Comparison of ENCODE assay signal across 8 cellular contexts in the genomic region with DNA sequence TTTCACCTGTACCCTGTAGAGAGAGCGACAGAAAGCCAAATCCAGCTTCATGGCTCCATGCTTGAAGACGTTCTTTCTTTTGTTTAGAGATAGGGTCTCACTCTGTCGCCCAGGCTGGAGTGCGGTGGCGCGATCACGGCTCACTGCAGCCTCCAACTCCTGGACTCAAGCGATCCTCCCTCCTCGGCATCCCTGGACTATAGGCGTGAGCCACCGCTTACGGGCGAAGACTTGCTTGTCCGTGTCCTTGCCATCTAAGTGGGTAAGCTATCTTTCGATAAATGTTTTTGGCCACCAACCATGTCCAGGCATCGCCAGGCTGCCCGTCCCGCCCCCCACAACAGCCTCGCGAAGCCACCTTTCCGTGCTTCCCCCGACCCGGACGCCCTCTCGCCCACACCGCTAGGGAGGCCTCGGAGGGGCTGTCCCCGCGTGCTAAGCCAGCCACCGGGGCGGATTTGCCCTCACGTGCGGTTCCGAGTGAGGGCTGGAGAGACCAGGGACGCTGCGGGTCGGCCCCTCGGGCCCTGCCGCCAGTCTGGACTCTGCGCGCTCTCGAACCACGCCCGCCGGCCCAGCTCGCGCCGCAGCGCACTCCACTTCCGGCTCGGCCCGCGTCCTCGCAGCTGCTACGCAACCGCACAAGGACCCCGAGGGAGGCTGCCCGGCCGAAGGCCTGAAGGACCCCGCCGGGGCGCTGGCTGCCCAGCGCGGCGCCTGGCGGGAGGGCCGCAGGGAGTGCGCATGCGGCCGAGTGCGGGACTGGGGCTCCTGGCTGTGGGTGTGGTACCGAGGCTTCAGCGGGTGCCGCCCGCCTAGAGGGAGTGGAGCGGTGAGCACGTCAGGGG. TPM values are rescaled to one million over a fixed set of nuclear protein-coding genes. Genes with fewer than 3 reads are reported as not detected.
A peak's percentile ranks its signal among the peaks of the same experiment; 100 is the strongest.
DNase-seq lines count a peak whose midpoint lies in the region; ATAC-seq and TF ChIP-seq lines count a peak whose summit lies in the region.
"Not testable (repeated sequence)": the region's sequence is repeated elsewhere in the genome, so short reads cannot be mapped to it uniquely, and the experiment has no call there.

A gene (minus strand): TSS at position 604 of the 848 bp plus-strand sequence. CDS start 1,342 bp downstream, outside the sequence.

- H3K36me3 Mint-ChIP-seq in dendritic cell treated with granulocyte-macrophage colony-stimulating factor and Interleukin-4, amounts not matched to agents 40 ng/mL and 50 ng/mL, for 4 days (ENCODE audit: low read depth), result peaks cover 16% of the 10 kb centered on the region

- H3K27me3 ChIP-seq in left lung, result not testable (repeated sequence)

- TF ChIP-seq CTCF in left lung (IDR thresholded peaks at IDR 0.05), result not testable (repeated sequence)

- intact Hi-C loops in dendritic cell treated with granulocyte-macrophage colony-stimulating factor and Interleukin-4, amounts not matched to agents 40 ng/mL and 50 ng/mL, for 4 days (cut with micrococcal nuclease); left lung (cut with DNase I): not testable (repeated sequence)

- H3K9me3 Mint-ChIP-seq in dendritic cell treated with granulocyte-macrophage colony-stimulating factor and Interleukin-4, amounts not matched to agents 40 ng/mL and 50 ng/mL, for 4 days, result not testable (repeated sequence)

- not testable (repeated sequence) for H3K36me3 ChIP-seq in left lung

- not testable (repeated sequence) for H3K9me3 ChIP-seq in left lung

- not testable (repeated sequence) for H3K4me1 ChIP-seq in left lung

- H3K27ac Mint-ChIP-seq in dendritic cell treated with granulocyte-macrophage colony-stimulating factor and Interleukin-4, amounts not matched to agents 40 ng/mL and 50 ng/mL, for 4 days, result peak within 1 kb of the TSS; percentile 80

- H3K4me3 Mint-ChIP-seq in dendritic cell treated with granulocyte-macrophage colony-stimulating factor and Interleukin-4, amounts not matched to agents 40 ng/mL and 50 ng/mL, for 4 days, result peak within 1 kb of the TSS; percentile 85

- H3K27me3 Mint-ChIP-seq in dendritic cell treated with granulocyte-macrophage colony-stimulating factor and Interleukin-4, amounts not matched to agents 40 ng/mL and 50 ng/mL, for 4 days, result not testable (repeated sequence)

- ATAC-seq in GM19328 (IDR thresholded peaks at IDR 0.05; ENCODE audit: unreplicated experiment), result peak; percentile 91
- ATAC-seq in HG03457 (IDR thresholded peaks at IDR 0.05; ENCODE audit: unreplicated experiment), result peak; percentile 95
- peak; percentile 99 for ATAC-seq in left lung

- H3K4me3 ChIP-seq in left lung, result peak within 1 kb of the TSS; percentile 38 to 52

- DNase-seq in C1 segment of cervical spinal cord (lab: John Stamatoyannopoulos, UW) (peak in 13 of 14 donors; percentile 49 to 87 (median 75)), NCI-H748 (lab: John Stamatoyannopoulos, UW; ENCODE audit: unreplicated experiment) (peak; percentile 90), left lung (peak; percentile 92 to 98)
- peak; percentile 76 to 81 for DNase-seq in activated CD4-positive, alpha-beta T cell treated with anti-CD3 and anti-CD28 coated beads, Interleukin-2, amount 50 U/mL, for 24 hours (ENCODE audit: low read depth in 1 of 2, low spot score in 1 of 2)
- DNase-seq in stimulated activated CD4-positive, alpha-beta T cell treated with anti-CD3 and anti-CD28 coated beads, Interleukin-1b, Interleukin-23, amount 100 ng/mL, for 48 hours, result peak; percentile 86

- H3K4me1 Mint-ChIP-seq in dendritic cell treated with granulocyte-macrophage colony-stimulating factor and Interleukin-4, amounts not matched to agents 40 ng/mL and 50 ng/mL, for 4 days (ENCODE audit: low read depth), result peaks cover 15% of the 10 kb centered on the region

- not testable (repeated sequence) for H3K27ac ChIP-seq in left lung

RNA-seq across cellular contexts. Expression of the gene that starts here (rescaled TPM):
- 10 to 100 TPM; 27.1 to 36.9 TPM for total RNA-seq in left lung
